1 cellular context compared by ENCODE assay signal in the genomic region with DNA sequence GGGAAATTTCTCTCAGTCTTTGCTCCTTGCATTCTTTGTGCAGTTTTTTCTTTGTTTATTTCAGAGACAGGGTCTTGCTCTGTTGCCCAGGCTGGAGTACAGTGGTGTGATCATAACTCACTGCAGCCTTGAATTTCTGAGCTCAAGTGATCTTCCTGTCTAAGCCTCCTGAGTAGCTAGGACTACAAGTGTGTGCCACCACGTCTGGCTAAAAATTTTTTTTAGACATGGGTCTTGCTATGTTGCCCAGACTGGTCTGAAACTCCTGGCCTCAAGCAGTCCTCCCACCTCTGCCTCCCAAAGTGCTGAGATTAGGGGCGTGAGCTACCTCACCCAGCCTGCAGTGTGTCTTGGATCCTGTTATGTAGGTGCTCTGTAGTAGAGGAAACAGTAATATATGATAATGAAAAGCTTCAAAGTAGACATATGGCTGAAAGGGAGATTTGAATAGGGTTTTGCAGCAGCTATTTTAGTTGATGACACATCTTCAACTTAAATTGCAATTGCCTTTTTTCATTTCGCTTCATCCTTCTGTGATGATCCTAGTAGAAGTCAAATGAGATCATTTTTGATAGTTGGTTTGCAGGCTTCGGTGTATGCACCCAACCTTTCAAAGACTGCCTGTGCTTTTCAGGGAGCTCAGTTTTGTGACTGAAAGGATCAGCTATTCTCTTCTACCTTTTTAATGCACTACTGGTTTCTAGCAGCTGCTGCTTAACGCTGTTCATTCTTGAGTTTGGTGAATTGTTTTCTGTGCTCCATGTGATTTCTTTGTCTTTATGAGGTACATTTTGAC.
TF ChIP-seq lines count a peak whose summit lies in the region.

No MANE protein-coding gene starts in this region.

TF ChIP-seq in K562, 482 proteins besides CTCF, POLR2A, EP300 and RAD21:
- peak; percentile 81 for TF ChIP-seq ZNF121 (CRISPR knock-in tag; conservative IDR thresholded peaks at IDR 0.05)
- TF ChIP-seq BACH1 (tag; IDR thresholded peaks at IDR 0.05), result no peak
- TF ChIP-seq MYC (IDR thresholded peaks at IDR 0.05; ENCODE audit: low read depth, low read length), result no peak
- no peak for TF ChIP-seq MYC (CRISPR knock-in tag; IDR thresholded peaks at IDR 0.05; ENCODE audit: borderline replicate concordance, low read depth)
